In genomic region chr1:65146908-65147423, GRCh38 we compare ENCODE assay signal across 8 cellular contexts. TPM values are rescaled to one million over a fixed set of nuclear protein-coding genes. Genes with fewer than 3 reads are reported as not detected.
DNase-seq lines count a peak whose midpoint lies in the region; ATAC-seq and TF ChIP-seq lines count a peak whose summit lies in the region.

No MANE protein-coding gene starts in this region.

- H3K9me3 Mint-ChIP-seq in chondrocyte (ENCODE audit: low read depth) (no peaks in the 10 kb centered on the region), natural killer cell (no peaks in the 10 kb centered on the region)

- no peaks in the 10 kb centered on the region for H3K36me3 ChIP-seq in BLaER1

- peaks cover 64% of the 10 kb centered on the region for H3K27me3 ChIP-seq in BLaER1

- TF ChIP-seq POLR2A in GM18505 (IDR thresholded peaks at IDR 0.05; ENCODE audit: borderline replicate concordance, extremely low read depth, insufficient read depth, insufficient read length) = no peak

- H3K9ac ChIP-seq in BLaER1 = peak overlapping the region; percentile 73

- H3K27me3 Mint-ChIP-seq in chondrocyte (ENCODE audit: low read depth) = peaks cover 4% of the 10 kb centered on the region
- peaks cover 59 to 65% of the 10 kb centered on the region in 2 donors for H3K27me3 Mint-ChIP-seq in natural killer cell (ENCODE audit: low read depth in 2 of 2)

- H3K36me3 Mint-ChIP-seq in chondrocyte (ENCODE audit: low read depth) (no peaks in the 10 kb centered on the region), natural killer cell (no peaks in the 10 kb centered on the region)

- peak overlapping the region; percentile 44; the same call in 1 of the 2 replicates for H3K27ac ChIP-seq in BLaER1

- intact Hi-C loops in natural killer cell (cut with micrococcal nuclease) = no loop called here

- peaks cover 27% of the 10 kb centered on the region for H3K4me1 ChIP-seq in BLaER1

- H3K4me1 Mint-ChIP-seq in chondrocyte (ENCODE audit: low read depth) (peaks cover 22% of the 10 kb centered on the region), natural killer cell (peaks cover 0 to 13% of the 10 kb centered on the region in 2 donors)

- ATAC-seq in HG03108 (IDR thresholded peaks at IDR 0.05; ENCODE audit: unreplicated experiment) (peak; percentile 6), natural killer cell (peak in 1 of 3 donors; percentile 12), GM18505 (IDR thresholded peaks at IDR 0.05; ENCODE audit: unreplicated experiment) (no peak), GM18517 (IDR thresholded peaks at IDR 0.05; ENCODE audit: unreplicated experiment) (no peak)

- H3K4me3 ChIP-seq in BLaER1 = peak overlapping the region; percentile 88

- in situ Hi-C loops in KBM-7 (cut with MboI; ENCODE audit: low pct_unique_long_range_greater_than_20kb, low sequenced_read_pairs) = no loop called here

- H3K9me3 ChIP-seq in BLaER1 = no peaks in the 10 kb centered on the region

- TF ChIP-seq CTCF in chondrocyte (IDR thresholded peaks at IDR 0.05) = no peak
- no peak for TF ChIP-seq CTCF in natural killer cell (IDR thresholded peaks at IDR 0.05)
- no peak for TF ChIP-seq CTCF in GM10266 (IDR thresholded peaks at IDR 0.05; ENCODE audit: control insufficient read depth, insufficient read depth, low read depth, missing control alignments)

- H3K4me2 ChIP-seq in BLaER1 = peak overlapping the region; percentile 100

- peak overlapping the region; percentile 82 for H3K4me3 Mint-ChIP-seq in chondrocyte (ENCODE audit: unreplicated experiment)
- H3K4me3 Mint-ChIP-seq in natural killer cell = peak overlapping the region; percentile 83

- H4K20me1 ChIP-seq in BLaER1 = peaks cover 33% of the 10 kb centered on the region

- no peak for DNase-seq in chondrocyte (ENCODE audit: low spot score)
- no peak for DNase-seq in natural killer cell
- DNase-seq in KBM-7 = no peak
- no peak for DNase-seq in GM10266 (ENCODE audit: extremely low spot score)

- H3K27ac Mint-ChIP-seq in chondrocyte (ENCODE audit: unreplicated experiment) = peak overlapping the region; percentile 27
- no peak overlapping the region for H3K27ac Mint-ChIP-seq in natural killer cell

RNA-seq across cellular contexts. Expression of gene AK4, which starts 1.0 kb away (rescaled TPM):
- total RNA-seq in chondrocyte (43.0 to 94.5 TPM (median 87.9 TPM) in 3 replicates), natural killer cell (1 to 10 TPM in 1 of 3 donors, under 1 TPM in 2; 0.32 to 1.6 (median 0.75) TPM)

Comparison
In these comparisons a context has a peak if more than half of its experiments do, and no peak if none do; other contexts are left out.
1. RNA of gene AK4, which starts 1.0 kb away (total RNA-seq): 43.0 to 94.5 TPM in chondrocyte; 0.32 to 1.6 TPM in natural killer cell; every median in the first group is over 10 times any median in the second.